ENCODE assay signal across 25 cellular contexts in the genomic region with DNA sequence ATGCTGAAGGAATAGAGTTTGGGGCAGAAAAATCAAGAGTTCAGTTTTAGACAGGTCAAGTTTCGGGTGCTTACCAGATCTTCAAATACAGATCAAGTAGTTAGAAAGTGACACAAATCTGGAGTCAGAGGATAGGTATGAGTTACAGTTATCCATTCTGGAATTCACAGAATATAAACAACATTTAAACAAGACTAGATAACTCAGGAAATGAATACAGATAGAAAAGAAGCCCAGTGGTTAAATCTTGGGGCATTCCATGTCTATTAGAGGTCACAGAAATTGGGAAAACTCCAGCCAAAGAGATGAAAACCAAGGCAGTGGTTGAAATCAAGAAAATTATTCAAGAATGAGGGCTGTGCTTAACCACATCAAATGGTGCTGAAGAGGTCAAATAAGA.
DNase-seq lines count a peak whose midpoint lies in the region; ATAC-seq and TF ChIP-seq lines count a peak whose summit lies in the region.
"Had no signal": no experiment of that assay in that cellular context is flagged by ENCODE, and none has a peak within 500 bp of the region (broad histone marks: within the 10 kb centered on the region; RNA-seq: fewer than 3 reads in every experiment).

No MANE protein-coding gene starts in this region.

- POLR2A ChIA-PET in MCF 10A (lab: Yijun Ruan, JAX) = interaction anchor here (1.2 kb wide), 1 partner anchor 12 kb away, joined by 3 read pairs; no protein-coding TSS in a partner anchor

- H3K9me3 Mint-ChIP-seq in MCF 10A (ENCODE audit: unreplicated experiment) = no peaks in the 10 kb centered on the region
- H3K9me3 Mint-ChIP-seq: activated naive CD8-positive, alpha-beta T cell treated with anti-CD3 and anti-CD28 coated beads, Interleukin-2, amount 50 U/mL, for 24 hours; CD4-positive, alpha-beta memory T cell; effector memory CD8-positive, alpha-beta T cell had no signal

- no peak for TF ChIP-seq CTCF in AG10803 (conservative IDR thresholded peaks at IDR 0.05; ENCODE audit: low read length)
- no peak for TF ChIP-seq CTCF in MCF 10A (IDR thresholded peaks at IDR 0.05; ENCODE audit: unreplicated experiment)

- no peaks in the 10 kb centered on the region for H3K4me1 Mint-ChIP-seq in MCF 10A (ENCODE audit: insufficient read depth, unreplicated experiment)
- H3K4me1 Mint-ChIP-seq: CD4-positive, alpha-beta memory T cell had no signal

- no peak for ATAC-seq in left lobe of liver
- ATAC-seq: activated naive CD8-positive, alpha-beta T cell treated with anti-CD3 and anti-CD28 coated beads, Interleukin-2, amount 50 U/mL, for 24 hours; effector memory CD8-positive, alpha-beta T cell; esophagus mucosa; heart right ventricle; left ventricle myocardium superior had no signal

- H3K4me3 Mint-ChIP-seq in MCF 10A (ENCODE audit: unreplicated experiment) = no peak overlapping the region
- H3K4me3 Mint-ChIP-seq: activated naive CD8-positive, alpha-beta T cell treated with anti-CD3 and anti-CD28 coated beads, Interleukin-2, amount 50 U/mL, for 24 hours; CD4-positive, alpha-beta memory T cell; effector memory CD8-positive, alpha-beta T cell had no signal

- CTCF ChIA-PET in MCF 10A (lab: Yijun Ruan, JAX) = no interaction called here

- H3K4me3 ChIP-seq in AG10803 (ENCODE audit: low read length) = no peak overlapping the region
- H3K4me3 ChIP-seq: heart right ventricle, Peyer's patch, testis, vagina had no signal

- no peak overlapping the region for H3K27ac Mint-ChIP-seq in MCF 10A (ENCODE audit: low read depth, unreplicated experiment)
- H3K27ac Mint-ChIP-seq: activated naive CD8-positive, alpha-beta T cell treated with anti-CD3 and anti-CD28 coated beads, Interleukin-2, amount 50 U/mL, for 24 hours; effector memory CD8-positive, alpha-beta T cell had no signal

- H3K36me3 Mint-ChIP-seq in MCF 10A (ENCODE audit: insufficient read depth, unreplicated experiment) = peaks cover 43% of the 10 kb centered on the region

- BruUV-seq in MCF 10A (replicated peaks; lab: Mats Ljungman, UMichigan) = no TSS peak

- no peaks in the 10 kb centered on the region for H3K27me3 Mint-ChIP-seq in MCF 10A (ENCODE audit: insufficient read depth, unreplicated experiment)
- H3K27me3 Mint-ChIP-seq: activated naive CD8-positive, alpha-beta T cell treated with anti-CD3 and anti-CD28 coated beads, Interleukin-2, amount 50 U/mL, for 24 hours; CD4-positive, alpha-beta memory T cell; effector memory CD8-positive, alpha-beta T cell had no signal

- peak; percentile 61 for DNase-seq in AG10803 (ENCODE audit: low read depth)
- peak; percentile 58 for DNase-seq in HS-5 (ENCODE audit: low read depth)
- DNase-seq in amniotic epithelial cell (ENCODE audit: low read depth) = peak; percentile 55
- DNase-seq in iris pigment epithelial cell (ENCODE audit: low read depth) = peak; percentile 44
- DNase-seq in DMS 273 treated with DMSO at 0.1 percent for 48 hours (lab: John Stamatoyannopoulos, UW) = no peak
- no peak for DNase-seq in left lobe of liver (ENCODE audit: low spot score)
- DNase-seq in MCF 10A (ENCODE audit: unreplicated experiment) = no peak
- no peak for DNase-seq in GM19240 (ENCODE audit: insufficient read length, low spot score)
- DNase-seq: activated CD4-positive, alpha-beta T cell treated with anti-CD3 and anti-CD28 coated beads, Interleukin-2, amount 50 U/mL, for 4 hours; activated CD8-positive, alpha-beta memory T cell treated with anti-CD3 and anti-CD28 coated beads, Interleukin-2, amount 50 U/mL, for 48 hours; activated effector memory CD4-positive, alpha-beta T cell treated with anti-CD3 and anti-CD28 coated beads, Interleukin-2, amount 50 U/mL, for 16 hours; activated naive CD8-positive, alpha-beta T cell treated with anti-CD3 and anti-CD28 coated beads, Interleukin-2, amount 50 U/mL, for 24 hours; CD4-positive, alpha-beta memory T cell; DMS53; effector memory CD8-positive, alpha-beta T cell; heart right ventricle; left ventricle myocardium superior; NCI-H1105 treated with DMSO at 0.1 percent for 48 hours; NCI-H524 treated with DMSO at 0.1 percent for 48 hours; Peyer's patch; posterior cingulate gyrus; T-helper 2 cell; testis had no signal

- intact Hi-C loops in MCF 10A (cut with micrococcal nuclease) = no loop called here

Comparison
In these comparisons a context has a peak if more than half of its experiments do, and no peak if none do; other contexts are left out.
1. DNase-seq: peak in AG10803 (single experiment), HS-5 (single experiment), amniotic epithelial cell (single experiment) and iris pigment epithelial cell (single experiment); none in DMS 273 treated with DMSO at 0.1 percent for 48 hours (single experiment), left lobe of liver (single experiment), MCF 10A (single experiment) and GM19240 (single experiment).